Comparison of ENCODE assay signal across 20 cellular contexts in genomic region chr19:11948646-11949045, GRCh38. TPM values are rescaled to one million over a fixed set of nuclear protein-coding genes. Genes with fewer than 3 reads are reported as not detected.
DNase-seq lines count a peak whose midpoint lies in the region; ATAC-seq, FAIRE-seq and TF ChIP-seq lines count a peak whose summit lies in the region.
"Had no signal": no experiment of that assay in that cellular context is flagged by ENCODE, and none has a peak within 500 bp of the region (broad histone marks: within the 10 kb centered on the region; RNA-seq: fewer than 3 reads in every experiment).

No MANE protein-coding gene starts in this region.

- no peak for FAIRE-seq in HepG2 (lab: Jason Lieb, UNC)

- H3K27me3 Mint-ChIP-seq in endodermal cell (ENCODE audit: insufficient read depth) (no peaks in the 10 kb centered on the region), CD14-positive monocyte (ENCODE audit: low read depth in 3 of 3) (peaks cover 0 to 1% (median 0%) of the 10 kb centered on the region in 3 donors)
- H3K27me3 Mint-ChIP-seq: B cell had no signal

- no peak overlapping the region for H3K9ac ChIP-seq in liver (ENCODE audit: low read depth in 1 of 2, low read length in 2 of 2)
- H3K9ac ChIP-seq in HepG2 (ENCODE audit: insufficient read depth, low read depth, low read length), result no peak overlapping the region
- no peak overlapping the region for H3K9ac ChIP-seq in endodermal cell (ENCODE audit: extremely low read depth, low read length, poor library complexity, severe bottlenecking)
- no peak overlapping the region for H3K9ac ChIP-seq in subcutaneous abdominal adipose tissue (ENCODE audit: low read length in 5 of 5)
- H3K9ac ChIP-seq in GM23248, result no peak overlapping the region

- H3K4me3 Mint-ChIP-seq in endodermal cell, result no peak overlapping the region
- H3K4me3 Mint-ChIP-seq in CD14-positive monocyte, result no peak overlapping the region
- H3K4me3 Mint-ChIP-seq: B cell had no signal

- intact Hi-C loops in HepG2 (cut with micrococcal nuclease; ENCODE audit: unreplicated experiment) (no loop called here), PC-9 (cut with micrococcal nuclease; ENCODE audit: unreplicated experiment) (no loop called here), CD14-positive monocyte (cut with micrococcal nuclease) (no loop called here)

- H3K27ac ChIP-seq in liver (ENCODE audit: low read depth in 1 of 2, low read length in 2 of 2), result no peak overlapping the region
- H3K27ac ChIP-seq in HepG2 (ENCODE audit: extremely low read length, insufficient read depth, low read length), result no peak overlapping the region
- no peak overlapping the region for H3K27ac ChIP-seq in PC-9
- no peak overlapping the region for H3K27ac ChIP-seq in endodermal cell (ENCODE audit: low read depth, low read length)
- no peak overlapping the region for H3K27ac ChIP-seq in subcutaneous abdominal adipose tissue (ENCODE audit: low read depth, low read length)
- no peak overlapping the region for H3K27ac ChIP-seq in GM23248
- H3K27ac ChIP-seq: Peyer's patch, SJSA1 had no signal

- H3K4me2 ChIP-seq in HepG2 (ENCODE audit: low read depth, low read length) (no peak overlapping the region), PC-9 (no peak overlapping the region), GM23248 (ENCODE audit: unreplicated experiment) (no peak overlapping the region)

- TF ChIP-seq CTCF in liver (IDR thresholded peaks at IDR 0.05; ENCODE audit: low read depth, low read length, missing input control) (no peak), HepG2 (CRISPR knock-in tag; IDR thresholded peaks at IDR 0.05) (no peak), PC-9 (conservative IDR thresholded peaks at IDR 0.05) (no peak), endodermal cell (conservative IDR thresholded peaks at IDR 0.05) (no peak), CD14-positive monocyte (IDR thresholded peaks at IDR 0.05) (no peak)

- DNase-seq in HepG2 (ENCODE audit: low spot score), result no peak
- no peak for DNase-seq in PC-9
- DNase-seq in endodermal cell, result no peak
- no peak for DNase-seq in CD14-positive monocyte (ENCODE audit: low spot score)
- DNase-seq in GM23248, result no peak
- DNase-seq: 8988T, DMS79 treated with DMSO at 0.1 percent for 48 hours, NCI-H1417 treated with DMSO at 0.1 percent for 48 hours, NCI-H187 treated with DMSO at 0.1 percent for 48 hours, NCI-H226, NCI-H524, NCI-H82, Peyer's patch, SW 1271 had no signal

- H3F3A ChIP-seq in PC-9 (ENCODE audit: insufficient read depth, low read depth) (peaks cover 12% of the 10 kb centered on the region), GM23248 (ENCODE audit: insufficient read depth) (peaks cover 23% of the 10 kb centered on the region)

- H3K9me2 ChIP-seq in PC-9 (ENCODE audit: insufficient read depth) (no peaks in the 10 kb centered on the region), GM23248 (ENCODE audit: insufficient read depth) (no peaks in the 10 kb centered on the region)

- no peak overlapping the region for H2AFZ ChIP-seq in HepG2 (ENCODE audit: low read length)
- H2AFZ ChIP-seq in PC-9, result no peak overlapping the region
- no peak overlapping the region for H2AFZ ChIP-seq in GM23248

- H3K4me3 ChIP-seq in liver (ENCODE audit: low read depth in 1 of 3, low read length in 3 of 3) (peak overlapping the region in 2 of 3 donors; percentile 69 to 83), HepG2 (replicated peaks in 1 of 3; ENCODE audit: insufficient read depth in 1 of 3, low read depth in 2 of 3, low read length in 3 of 3) (no peak overlapping the region), PC-9 (peak overlapping the region; percentile 29; the same call in 1 of the 2 replicates), endodermal cell (ENCODE audit: low read length) (peak overlapping the region; percentile 75), subcutaneous abdominal adipose tissue (ENCODE audit: low read depth in 1 of 5, low read length in 5 of 5) (peak overlapping the region; percentile 48 to 65 (median 58)), GM23248 (no peak overlapping the region)
- H3K4me3 ChIP-seq: Peyer's patch, SJSA1 had no signal

- BruUV-seq in HepG2 (replicated peaks; lab: Mats Ljungman, UMichigan) (no TSS peak), PC-9 (replicated peaks; lab: Mats Ljungman, UMichigan) (no TSS peak)

- H3K27ac Mint-ChIP-seq in endodermal cell (no peak overlapping the region), CD14-positive monocyte (no peak overlapping the region)
- H3K27ac Mint-ChIP-seq: B cell had no signal

- H3K36me3 Mint-ChIP-seq in endodermal cell (ENCODE audit: low read depth) (peaks cover 91% of the 10 kb centered on the region), CD14-positive monocyte (peaks cover 63 to 82% of the 10 kb centered on the region in 2 donors)

- peaks cover 99% of the 10 kb centered on the region for H3K9me3 Mint-ChIP-seq in endodermal cell
- H3K9me3 Mint-ChIP-seq in CD14-positive monocyte, result peaks cover 71 to 99% (median 96%) of the 10 kb centered on the region in 7 donors

- H3K4me1 ChIP-seq in liver (ENCODE audit: control insufficient read depth in 4 of 4, insufficient read depth in 4 of 4, low read length in 3 of 4), result no peaks in the 10 kb centered on the region
- no peaks in the 10 kb centered on the region for H3K4me1 ChIP-seq in HepG2 (ENCODE audit: insufficient read depth, low read length)
- no peaks in the 10 kb centered on the region for H3K4me1 ChIP-seq in PC-9 (replicated peaks; ENCODE audit: insufficient read depth)
- H3K4me1 ChIP-seq in endodermal cell (ENCODE audit: control insufficient read depth, insufficient read depth, low read length), result no peaks in the 10 kb centered on the region
- H3K4me1 ChIP-seq in subcutaneous abdominal adipose tissue (ENCODE audit: control insufficient read depth in 5 of 5, insufficient read depth in 5 of 5, low read length in 5 of 5), result peaks cover 0 to 6% (median 0%) of the 10 kb centered on the region in 5 donors
- H3K4me1 ChIP-seq in GM23248 (ENCODE audit: insufficient read depth), result no peaks in the 10 kb centered on the region
- H3K4me1 ChIP-seq: Peyer's patch, SJSA1 had no signal

- H4K20me1 ChIP-seq in HepG2 (ENCODE audit: insufficient read depth, low read length) (no peaks in the 10 kb centered on the region; the same call in 1 of the 2 replicates), PC-9 (ENCODE audit: insufficient read depth) (no peaks in the 10 kb centered on the region), GM23248 (ENCODE audit: insufficient read depth) (no peaks in the 10 kb centered on the region)

- H3K79me2 ChIP-seq in HepG2 (ENCODE audit: insufficient read depth, low read length) (peaks cover 7% of the 10 kb centered on the region), PC-9 (ENCODE audit: low read depth) (no peaks in the 10 kb centered on the region), GM23248 (ENCODE audit: insufficient read depth) (peaks cover 28% of the 10 kb centered on the region)

- WGBS in liver, result over 99% methylated on average over 3 of the region's 3 CpGs
- WGBS in HepG2 (ENCODE audit: low lambda C conversion rate), result 83% methylated on average over 3 of the region's 3 CpGs
- 96% methylated on average over 3 of the region's 3 CpGs; no CpG with 5 or more reads in 1 of the 2 experiments for WGBS in endodermal cell (ENCODE audit: insufficient coverage in 1 of 2, insufficient read length in 1 of 2), 2 experiments
- 94 to 98% methylated on average over 3 of the region's 3 CpGs for WGBS in GM23248 (ENCODE audit: low coverage in 1 of 2, low lambda C conversion rate in 2 of 2, missing lambda C conversion rate in 2 of 2), 2 experiments

- TF ChIP-seq EP300 in HepG2 (IDR thresholded peaks at IDR 0.05; ENCODE audit: low read depth in 2 of 2, low read length in 2 of 2) (no peak), HepG2 (CRISPR knock-in tag; IDR thresholded peaks at IDR 0.05; ENCODE audit: borderline replicate concordance) (no peak)

- no peaks in the 10 kb centered on the region for H3K27me3 ChIP-seq in liver (ENCODE audit: control insufficient read depth in 4 of 4, insufficient read depth in 4 of 4, low read length in 3 of 4)
- H3K27me3 ChIP-seq in HepG2 (ENCODE audit: control insufficient read depth in 1 of 2, insufficient read depth in 2 of 2, low read length in 2 of 2), result no peaks in the 10 kb centered on the region
- H3K27me3 ChIP-seq in PC-9 (ENCODE audit: insufficient read depth, low read depth), result no peaks in the 10 kb centered on the region
- H3K27me3 ChIP-seq in endodermal cell (ENCODE audit: control insufficient read depth, insufficient read depth, low read length, poor library complexity, severe bottlenecking), result no peaks in the 10 kb centered on the region
- no peaks in the 10 kb centered on the region for H3K27me3 ChIP-seq in subcutaneous abdominal adipose tissue (ENCODE audit: control insufficient read depth in 5 of 5, insufficient read depth in 4 of 5, low read length in 5 of 5)
- no peaks in the 10 kb centered on the region for H3K27me3 ChIP-seq in GM23248 (replicated peaks; ENCODE audit: insufficient read depth)
- H3K27me3 ChIP-seq: Peyer's patch, SJSA1 had no signal

- in situ Hi-C loops in HepG2 (cut with HindIII; ENCODE audit: extremely low pct_ligation_motif_present, low pct_unique_long_range_greater_than_20kb) (no loop called here), GM23248 (cut with MboI) (no loop called here)

- H3K36me3 ChIP-seq in liver (ENCODE audit: control insufficient read depth in 4 of 4, insufficient read depth in 3 of 4, low read depth in 1 of 4, low read length in 3 of 4) (peaks cover 14 to 68% (median 63%) of the 10 kb centered on the region in 4 donors), HepG2 (replicated peaks in 1 of 2; ENCODE audit: control insufficient read depth in 1 of 2, insufficient read depth in 2 of 2, low read length in 2 of 2) (peaks cover 18 to 56% of the 10 kb centered on the region in 2 experiments), PC-9 (ENCODE audit: low read depth) (peaks cover 67% of the 10 kb centered on the region), endodermal cell (ENCODE audit: control insufficient read depth, insufficient read depth, low read length) (peaks cover 83% of the 10 kb centered on the region), subcutaneous abdominal adipose tissue (ENCODE audit: control insufficient read depth in 5 of 5, insufficient read depth in 5 of 5, low read length in 5 of 5) (peaks cover 37 to 63% (median 46%) of the 10 kb centered on the region in 5 donors), GM23248 (ENCODE audit: low read depth) (peaks cover 64% of the 10 kb centered on the region)

- H3K9me3 ChIP-seq in liver (ENCODE audit: control insufficient read depth in 4 of 4, low read length in 3 of 4) (peaks cover 67 to 100% (median 87%) of the 10 kb centered on the region in 4 donors), HepG2 (ENCODE audit: low read length) (peaks cover 22% of the 10 kb centered on the region), PC-9 (ENCODE audit: insufficient read depth, low read depth) (peaks cover 76% of the 10 kb centered on the region), endodermal cell (ENCODE audit: control insufficient read depth, low read length) (peaks cover 100% of the 10 kb centered on the region), subcutaneous abdominal adipose tissue (ENCODE audit: control insufficient read depth in 5 of 5, low read length in 5 of 5) (peaks cover 85 to 98% (median 88%) of the 10 kb centered on the region in 5 donors), GM23248 (ENCODE audit: low read depth) (peaks cover 16% of the 10 kb centered on the region)

- TF ChIP-seq POLR2A in HepG2 (IDR thresholded peaks at IDR 0.05; ENCODE audit: insufficient read depth in 1 of 2, low read depth in 2 of 2, low read length in 2 of 2), result no peak

- CTCF ChIA-PET in HepG2 (lab: Yijun Ruan, JAX; ENCODE audit: low intra/inter-chr PET ratio, low total read pairs) (no interaction called here), PC-9 (lab: Charles Lee) (no interaction called here)

- H3K4me1 Mint-ChIP-seq in endodermal cell (no peaks in the 10 kb centered on the region), CD14-positive monocyte (no peaks in the 10 kb centered on the region)
- H3K4me1 Mint-ChIP-seq: B cell had no signal

- POLR2A ChIA-PET in HepG2 (lab: Yijun Ruan, JAX), result no interaction called here
- POLR2A ChIA-PET in PC-9 (lab: Charles Lee; ENCODE audit: unreplicated experiment), result no interaction called here

- ATAC-seq in HepG2, result no peak
- no peak for ATAC-seq in GM21526 (IDR thresholded peaks at IDR 0.05; ENCODE audit: low FRiP score, unreplicated experiment)
- ATAC-seq: HCT116 had no signal

- TF ChIP-seq RAD21 in liver (IDR thresholded peaks at IDR 0.05), result no peak
- no peak for TF ChIP-seq RAD21 in HepG2 (CRISPR knock-in tag; IDR thresholded peaks at IDR 0.05)

RNA-seq across cellular contexts. Expression of gene ZNF763, which starts 16.2 kb away (rescaled TPM):
- total RNA-seq in liver, result 1 to 10 TPM; 1.3 TPM
- under 1 TPM; 0.31 to 0.54 TPM for polyA plus RNA-seq in liver
- 0.42 and 0.49 TPM in 2 replicates for total RNA-seq in HepG2 (2016; rRNA removed; fragmentation: Illumina TruSeq; extraction: Trizol)
- total RNA-seq in HepG2 (2016; cell fraction: cytosol; rRNA removed; fragmentation: Illumina TruSeq; extraction: Trizol; ENCODE audit: low read depth), result 0.20 and 0.26 TPM in 2 replicates
- total RNA-seq in HepG2 (2016; cell fraction: insoluble cytoplasmic fraction; rRNA removed; fragmentation: Illumina TruSeq; extraction: Trizol), result 0.31 and 0.74 TPM in 2 replicates
- total RNA-seq in HepG2 (2016; cell fraction: membrane; rRNA removed; fragmentation: Illumina TruSeq; extraction: Trizol), result 0.31 and 0.40 TPM in 2 replicates
- 0.78 and 0.93 TPM in 2 replicates for total RNA-seq in HepG2 (2016; cell fraction: nucleus; rRNA removed; fragmentation: Illumina TruSeq; extraction: Trizol)
- 0.08 and 0.16 TPM in 2 replicates for polyA plus RNA-seq in HepG2 (2011; rRNA removed)
- polyA plus RNA-seq in HepG2 (2011; cell fraction: cytosol; rRNA removed), result 0.03 and 0.17 TPM in 2 replicates
- 0.10 and 0.84 TPM in 2 replicates for polyA plus RNA-seq in HepG2 (2011; cell fraction: nucleus; rRNA removed)
- 0.20 and 0.34 TPM in 2 replicates for polyA plus RNA-seq in HepG2 (2012)
- not detected in 2 replicates for polyA plus RNA-seq in HepG2 (2016; cell fraction: cytosol; fragmentation: Illumina TruSeq; extraction: Trizol; ENCODE audit: low read depth)
- 0.44 and 0.47 TPM in 2 replicates for polyA plus RNA-seq in HepG2 (2016; cell fraction: insoluble cytoplasmic fraction; fragmentation: Illumina TruSeq; extraction: Trizol; ENCODE audit: low read depth)
- polyA plus RNA-seq in HepG2 (2016; cell fraction: membrane; fragmentation: Illumina TruSeq; extraction: Trizol; ENCODE audit: low read depth), result 0.19 and 0.21 TPM in 2 replicates
- polyA plus RNA-seq in HepG2 (2016; cell fraction: nucleus; fragmentation: Illumina TruSeq; extraction: Trizol; ENCODE audit: insufficient read depth, low read depth), result 1.7 and 2.4 TPM in 2 replicates
- polyA minus RNA-seq in HepG2 (2011; rRNA and poly(A)+ RNA removed; ENCODE audit: low replicate concordance), result 0.32 TPM in 1 of 2 replicates, not detected in the other
- not detected in 2 replicates for polyA minus RNA-seq in HepG2 (2011; cell fraction: cytosol; rRNA and poly(A)+ RNA removed)
- 0.64 and 0.87 TPM in 2 replicates for polyA minus RNA-seq in HepG2 (2011; cell fraction: nucleus; rRNA and poly(A)+ RNA removed)
- 0.55 and 0.83 TPM in 2 replicates for total RNA-seq in PC-9 (2021)
- total RNA-seq in endodermal cell, result 1 to 10 TPM; 4.4 to 5.0 TPM
- polyA plus RNA-seq in endodermal cell (2013, experiment 1 of 2), result 2.4 TPM
- 2.1 TPM for polyA plus RNA-seq in endodermal cell (2013, experiment 2 of 2)
- polyA plus RNA-seq in CD14-positive monocyte, result 1 to 10 TPM; 1.3 to 1.7 TPM
- total RNA-seq in GM23248 (2014; rRNA removed; shearing (Covaris generic)), result 0.63 and 1.8 TPM in 2 replicates
- 1.4 and 1.6 TPM in 2 replicates for polyA plus RNA-seq in GM23248 (2016; fragmentation: Nextera tagmentation; extraction: Ambion mirVana)

RNA-seq across cellular contexts. Expression of gene ZNF700, which starts 23.7 kb away (rescaled TPM):
- total RNA-seq in liver (10 to 100 TPM in 1 of 2 donors, 1 to 10 TPM in 1; 8.9 to 13.7 TPM), HepG2 (2016; rRNA removed; fragmentation: Illumina TruSeq; extraction: Trizol) (12.8 and 16.5 TPM in 2 replicates), PC-9 (2021) (7.6 and 7.8 TPM in 2 replicates), endodermal cell (10 to 100 TPM; 11.6 to 19.2 TPM)
- polyA plus RNA-seq in liver (1 to 10 TPM; 3.1 to 4.5 TPM), HepG2 (2011; rRNA removed) (4.5 and 6.0 TPM in 2 replicates), CD14-positive monocyte (1 to 10 TPM; 1.1 to 1.2 TPM), GM23248 (2016; fragmentation: Nextera tagmentation; extraction: Ambion mirVana) (3.2 TPM in 2 replicates)
- total RNA-seq in HepG2 (2016; cell fraction: cytosol; rRNA removed; fragmentation: Illumina TruSeq; extraction: Trizol; ENCODE audit: low read depth), result 1.8 and 2.2 TPM in 2 replicates
- total RNA-seq in HepG2 (2016; cell fraction: insoluble cytoplasmic fraction; rRNA removed; fragmentation: Illumina TruSeq; extraction: Trizol), result 12.7 and 16.3 TPM in 2 replicates
- 4.7 and 6.4 TPM in 2 replicates for total RNA-seq in HepG2 (2016; cell fraction: membrane; rRNA removed; fragmentation: Illumina TruSeq; extraction: Trizol)
- 12.4 and 15.3 TPM in 2 replicates for total RNA-seq in HepG2 (2016; cell fraction: nucleus; rRNA removed; fragmentation: Illumina TruSeq; extraction: Trizol)
- polyA plus RNA-seq in HepG2 (2011; cell fraction: cytosol; rRNA removed), result 1.4 and 2.3 TPM in 2 replicates
- 5.8 and 7.8 TPM in 2 replicates for polyA plus RNA-seq in HepG2 (2011; cell fraction: nucleus; rRNA removed)
- polyA plus RNA-seq in HepG2 (2012), result 4.5 and 5.9 TPM in 2 replicates
- 0.33 and 0.34 TPM in 2 replicates for polyA plus RNA-seq in HepG2 (2016; cell fraction: cytosol; fragmentation: Illumina TruSeq; extraction: Trizol; ENCODE audit: low read depth)
- 7.7 and 8.5 TPM in 2 replicates for polyA plus RNA-seq in HepG2 (2016; cell fraction: insoluble cytoplasmic fraction; fragmentation: Illumina TruSeq; extraction: Trizol; ENCODE audit: low read depth)
- 0.97 and 1.1 TPM in 2 replicates for polyA plus RNA-seq in HepG2 (2016; cell fraction: membrane; fragmentation: Illumina TruSeq; extraction: Trizol; ENCODE audit: low read depth)
- 42.0 and 43.2 TPM in 2 replicates for polyA plus RNA-seq in HepG2 (2016; cell fraction: nucleus; fragmentation: Illumina TruSeq; extraction: Trizol; ENCODE audit: insufficient read depth, low read depth)
- polyA minus RNA-seq in HepG2 (2011; rRNA and poly(A)+ RNA removed; ENCODE audit: low replicate concordance), result 1.4 and 2.1 TPM in 2 replicates
- polyA minus RNA-seq in HepG2 (2011; cell fraction: cytosol; rRNA and poly(A)+ RNA removed), result 4.2 and 5.5 TPM in 2 replicates
- polyA minus RNA-seq in HepG2 (2011; cell fraction: nucleus; rRNA and poly(A)+ RNA removed), result 8.4 and 11.4 TPM in 2 replicates
- polyA plus RNA-seq in endodermal cell (2013, experiment 1 of 2), result 10.0 TPM
- 10.7 TPM for polyA plus RNA-seq in endodermal cell (2013, experiment 2 of 2)
- total RNA-seq in GM23248 (2014; rRNA removed; shearing (Covaris generic)), result 6.3 and 6.8 TPM in 2 replicates

Comparison
In these comparisons a context has a peak if more than half of its experiments do, and no peak if none do; other contexts are left out.
1. H3K4me3 ChIP-seq: peak in liver (2 of 3), PC-9 (single experiment), endodermal cell (single experiment) and subcutaneous abdominal adipose tissue (5 of 5); none in HepG2 (0 of 3) and GM23248 (single experiment).